20 cellular contexts compared by ENCODE assay signal in genomic region chr5:11322133-11322532, GRCh38.
DNase-seq lines count a peak whose midpoint lies in the region; ATAC-seq and TF ChIP-seq lines count a peak whose summit lies in the region.
"Had no signal": no experiment of that assay in that cellular context is flagged by ENCODE, and none has a peak within 500 bp of the region (broad histone marks: within the 10 kb centered on the region; RNA-seq: fewer than 3 reads in every experiment).

No MANE protein-coding gene starts in this region.

- no peak overlapping the region for H3K9ac ChIP-seq in GM23248

- H3K4me2 ChIP-seq in GM23248 (ENCODE audit: unreplicated experiment), result no peak overlapping the region

- TF ChIP-seq CTCF in epithelial cell of esophagus (IDR thresholded peaks at IDR 0.05; ENCODE audit: insufficient read depth, low read depth, low read length, missing control alignments) (no peak), WERI-Rb-1 (IDR thresholded peaks at IDR 0.05; ENCODE audit: low read depth, low read length) (no peak), type B pancreatic cell (conservative IDR thresholded peaks at IDR 0.05) (no peak)

- H3K9me3 Mint-ChIP-seq in type B pancreatic cell, result no peaks in the 10 kb centered on the region
- H3K9me3 Mint-ChIP-seq: T-helper 1 cell treated with Interleukin-12 subunit alpha and Interleukin-12 subunit beta and Interleukin-4 antibody, amounts not matched to agents 30 μg/mL and 1 μg/mL, for 36 hours had no signal

- ATAC-seq in HG03097 (IDR thresholded peaks at IDR 0.05; ENCODE audit: low FRiP score, unreplicated experiment), result no peak
- ATAC-seq: esophagus mucosa had no signal

- H3F3A ChIP-seq in GM23248 (ENCODE audit: insufficient read depth), result no peaks in the 10 kb centered on the region

- H3K4me1 Mint-ChIP-seq in type B pancreatic cell (ENCODE audit: unreplicated experiment), result peaks cover 9% of the 10 kb centered on the region

- H3K4me3 Mint-ChIP-seq in type B pancreatic cell, result no peak overlapping the region
- H3K4me3 Mint-ChIP-seq: CD4-positive, alpha-beta T cell; T-helper 1 cell treated with Interleukin-12 subunit alpha and Interleukin-12 subunit beta and Interleukin-4 antibody, amounts not matched to agents 30 μg/mL and 1 μg/mL, for 36 hours had no signal

- peaks cover 8% of the 10 kb centered on the region for H3K36me3 Mint-ChIP-seq in type B pancreatic cell

- no peaks in the 10 kb centered on the region for H3K27me3 Mint-ChIP-seq in type B pancreatic cell

- in situ Hi-C loops in GM23248 (cut with MboI), result no loop called here

- H3K4me3 ChIP-seq in GM23248, result no peak overlapping the region
- H3K4me3 ChIP-seq in epithelial cell of esophagus (ENCODE audit: low read length), result no peak overlapping the region
- no peak overlapping the region for H3K4me3 ChIP-seq in WERI-Rb-1 (ENCODE audit: low read depth, low read length)
- H3K4me3 ChIP-seq: coronary artery, Peyer's patch, skin epidermis had no signal

- H3K9me3 ChIP-seq in GM23248 (ENCODE audit: low read depth) (no peaks in the 10 kb centered on the region), WERI-Rb-1 (ENCODE audit: severe bottlenecking) (no peaks in the 10 kb centered on the region)
- H3K9me3 ChIP-seq: neutrophil, Peyer's patch had no signal

- WGBS in GM23248 (ENCODE audit: low coverage in 1 of 2, low lambda C conversion rate in 2 of 2, missing lambda C conversion rate in 2 of 2), 2 experiments, result 30% methylated on average over 2 of the region's 2 CpGs

- no peaks in the 10 kb centered on the region for H3K4me1 ChIP-seq in GM23248 (ENCODE audit: insufficient read depth)
- H3K4me1 ChIP-seq: Peyer's patch had no signal

- no peaks in the 10 kb centered on the region for H3K27me3 ChIP-seq in GM23248 (replicated peaks; ENCODE audit: insufficient read depth)
- H3K27me3 ChIP-seq in WERI-Rb-1 (ENCODE audit: insufficient read depth, low read depth, severe bottlenecking), result no peaks in the 10 kb centered on the region
- H3K27me3 ChIP-seq: Peyer's patch had no signal

- no peak overlapping the region for H3K27ac ChIP-seq in GM23248
- H3K27ac ChIP-seq in WERI-Rb-1, result no peak overlapping the region
- H3K27ac ChIP-seq: coronary artery, neutrophil, Peyer's patch, skin epidermis had no signal

- peak; percentile 3 for DNase-seq in GM23248
- peak; percentile 98 for DNase-seq in MV-4-11 (lab: John Stamatoyannopoulos, UW)
- DNase-seq in epithelial cell of esophagus (ENCODE audit: low read depth), result peak; percentile 37
- DNase-seq in putamen (ENCODE audit: low spot score), result peak; percentile 47
- DNase-seq in WERI-Rb-1, result no peak
- no peak for DNase-seq in DMS53 (lab: John Stamatoyannopoulos, UW)
- DNase-seq in type B pancreatic cell (ENCODE audit: extremely low spot score, unreplicated experiment), result no peak
- DNase-seq: activated CD4-positive, alpha-beta T cell treated with anti-CD3 and anti-CD28 coated beads, Interleukin-2, amount 50 U/mL, for 4 hours; CD4-positive, alpha-beta T cell; GOT3; hippocampal formation; NCI-H1048; Peyer's patch; stimulated activated naive CD4-positive, alpha-beta T cell treated with Interleukin-2 at 50 U/mL for 16 hours had no signal

- no peak overlapping the region for H3K27ac Mint-ChIP-seq in type B pancreatic cell
- H3K27ac Mint-ChIP-seq: CD4-positive, alpha-beta T cell; T-helper 1 cell treated with Interleukin-12 subunit alpha and Interleukin-12 subunit beta and Interleukin-4 antibody, amounts not matched to agents 30 μg/mL and 1 μg/mL, for 36 hours had no signal

- no peaks in the 10 kb centered on the region for H3K79me2 ChIP-seq in GM23248 (ENCODE audit: insufficient read depth)

- no peak overlapping the region for H2AFZ ChIP-seq in GM23248

- H3K9me2 ChIP-seq in GM23248 (ENCODE audit: insufficient read depth), result no peaks in the 10 kb centered on the region

- no peaks in the 10 kb centered on the region for H4K20me1 ChIP-seq in GM23248 (ENCODE audit: insufficient read depth)

- H3K36me3 ChIP-seq in GM23248 (ENCODE audit: low read depth) (no peaks in the 10 kb centered on the region), WERI-Rb-1 (no peaks in the 10 kb centered on the region)
- H3K36me3 ChIP-seq: neutrophil, Peyer's patch had no signal

Comparison
In these comparisons a context has a peak if more than half of its experiments do, and no peak if none do; other contexts are left out.
1. DNase-seq: peak in GM23248 (single experiment), MV-4-11 (single experiment), epithelial cell of esophagus (single experiment) and putamen (single experiment); none in WERI-Rb-1 (single experiment), DMS53 (single experiment) and type B pancreatic cell (single experiment).